ENCODE assay signal across 19 cellular contexts in the genomic region with DNA sequence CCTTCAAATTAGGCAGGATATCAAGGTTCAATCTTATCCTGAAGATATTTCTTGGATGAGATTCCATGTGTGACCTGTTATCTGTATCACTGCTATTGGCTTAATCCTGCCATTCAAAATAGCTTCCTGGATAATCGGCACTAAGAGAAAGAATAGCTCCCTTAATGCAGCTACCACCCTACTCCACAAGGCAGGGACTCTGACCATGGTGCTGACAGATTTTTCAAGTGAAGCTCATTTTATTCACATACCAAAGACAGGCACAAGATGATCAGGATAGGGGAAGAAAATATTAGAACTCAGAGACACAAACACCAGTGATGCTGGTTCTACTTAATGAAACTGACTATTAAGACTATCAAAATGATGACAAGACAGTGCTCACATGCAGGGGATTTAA.
DNase-seq lines count a peak whose midpoint lies in the region; ATAC-seq, FAIRE-seq and TF ChIP-seq lines count a peak whose summit lies in the region.
"Had no signal": no experiment of that assay in that cellular context is flagged by ENCODE, and none has a peak within 500 bp of the region (broad histone marks: within the 10 kb centered on the region; RNA-seq: fewer than 3 reads in every experiment).

No MANE protein-coding gene starts in this region.

- in situ Hi-C loops in astrocyte of the spinal cord (cut with HindIII; ENCODE audit: low sequenced_read_pairs) = no loop called here

- DNase-seq in A549 (ENCODE audit: low read depth in 1 of 2, low spot score in 1 of 2) (no peak), HFFc6 (peak; percentile 16), astrocyte of the spinal cord (ENCODE audit: low read depth, low spot score) (peak; percentile 35), foreskin fibroblast (peak; percentile 2 to 19), SHP77 treated with DMSO at 0.1 percent for 48 hours (lab: John Stamatoyannopoulos, UW) (no peak), RWPE1 (ENCODE audit: low spot score) (no peak), NCI-H774 (lab: John Stamatoyannopoulos, UW) (no peak), kidney tubule cell (ENCODE audit: low spot score) (no peak)
- DNase-seq: activated CD4-positive, CD25-positive, alpha-beta regulatory T cell treated with anti-CD3 and anti-CD28 coated beads, Interleukin-2, amount 50 U/mL, for 72 hours; activated CD8-positive, alpha-beta memory T cell treated with anti-CD3 and anti-CD28 coated beads, Interleukin-2, amount 10 ng/mL, durations not matched to agents 7 days and 5 days; activated naive CD4-positive, alpha-beta T cell; CD8-positive, alpha-beta memory T cell; DND-41; NCI-H345; SHP77; uterus had no signal

- peaks cover 6% of the 10 kb centered on the region; the same call in 1 of the 2 replicates for H3K36me3 Mint-ChIP-seq in HFFc6 (ENCODE audit: low read depth)

- TF ChIP-seq CTCF in A549 (IDR thresholded peaks at IDR 0.05) (no peak), HFFc6 (IDR thresholded peaks at IDR 0.05) (no peak), astrocyte of the spinal cord (IDR thresholded peaks at IDR 0.05; ENCODE audit: low read depth, low read length) (no peak), foreskin fibroblast (IDR thresholded peaks at IDR 0.05; ENCODE audit: low read depth, low read length) (no peak), RWPE1 (conservative IDR thresholded peaks at IDR 0.05; ENCODE audit: low read depth) (no peak)

- H3K4me1 ChIP-seq in A549 = no peaks in the 10 kb centered on the region
- H3K4me1 ChIP-seq: breast epithelium, uterus had no signal

- H3K4me3 Mint-ChIP-seq in HFFc6 = no peak overlapping the region
- H3K4me3 Mint-ChIP-seq: activated CD8-positive, alpha-beta memory T cell treated with anti-CD3 and anti-CD28 coated beads, Interleukin-2, amount 10 ng/mL, durations not matched to agents 7 days and 5 days; CD8-positive, alpha-beta memory T cell; nephron; T-helper 2 cell treated with Interferon-gamma antibody and Interleukin-4, amounts not matched to agents 5 μg/mL and 100 μg/mL, for 36 hours had no signal

- CTCF ChIA-PET in A549 (lab: Yijun Ruan, JAX) = interaction anchor here (1.0 kb wide), 1 partner anchor 564 kb away, joined by 3 read pairs; no protein-coding TSS in a partner anchor
- CTCF ChIA-PET in RWPE1 (lab: Yijun Ruan, JAX) = interaction anchor here (0.5 to 0.9 kb wide), 2 partner anchors 10 to 563 kb away, joined by 3 to 4 read pairs; no protein-coding TSS in a partner anchor

- H3K4me1 Mint-ChIP-seq in HFFc6 (ENCODE audit: low read depth) = no peaks in the 10 kb centered on the region
- H3K4me1 Mint-ChIP-seq: activated CD8-positive, alpha-beta memory T cell treated with anti-CD3 and anti-CD28 coated beads, Interleukin-2, amount 10 ng/mL, durations not matched to agents 7 days and 5 days; CD8-positive, alpha-beta memory T cell; nephron had no signal

- TF ChIP-seq RAD21 in A549 (conservative IDR thresholded peaks at IDR 0.05 in 1 of 2, IDR thresholded peaks at IDR 0.05 in 1 of 2) = no peak

- no peaks in the 10 kb centered on the region for H3K9me3 Mint-ChIP-seq in HFFc6
- H3K9me3 Mint-ChIP-seq: CD8-positive, alpha-beta memory T cell; nephron; T-helper 2 cell treated with Interferon-gamma antibody and Interleukin-4, amounts not matched to agents 5 μg/mL and 100 μg/mL, for 36 hours had no signal

- no peak for TF ChIP-seq EP300 in A549 (IDR thresholded peaks at IDR 0.05)

- no peak for FAIRE-seq in A549 (lab: Jason Lieb, UNC)

- H3K4me3 ChIP-seq in A549 = no peak overlapping the region
- no peak overlapping the region for H3K4me3 ChIP-seq in astrocyte of the spinal cord (ENCODE audit: low read depth, low read length)
- no peak overlapping the region for H3K4me3 ChIP-seq in foreskin fibroblast (ENCODE audit: low read depth in 1 of 2, low read length in 2 of 2)
- H3K4me3 ChIP-seq: breast epithelium, uterus had no signal

- H3K27ac ChIP-seq in A549 (no peak overlapping the region), RWPE1 (no peak overlapping the region)
- H3K27ac ChIP-seq: breast epithelium, uterus had no signal

- H3K4me2 ChIP-seq in A549 = no peak overlapping the region

- 100% methylated on average over 1 of the region's 1 CpG for WGBS in A549 (ENCODE audit: missing lambda C conversion rate)

- no peak for ATAC-seq in A549
- ATAC-seq: activated CD8-positive, alpha-beta memory T cell treated with anti-CD3 and anti-CD28 coated beads, Interleukin-2, amount 10 ng/mL, durations not matched to agents 7 days and 5 days had no signal

- POLR2A ChIA-PET in A549 (lab: Yijun Ruan, JAX) = no interaction called here
- POLR2A ChIA-PET in RWPE1 (lab: Yijun Ruan, JAX; ENCODE audit: low non-redundant PET) = no interaction called here

- H3K27me3 Mint-ChIP-seq in HFFc6 (ENCODE audit: insufficient read depth) = no peaks in the 10 kb centered on the region
- H3K27me3 Mint-ChIP-seq: activated CD8-positive, alpha-beta memory T cell treated with anti-CD3 and anti-CD28 coated beads, Interleukin-2, amount 10 ng/mL, durations not matched to agents 7 days and 5 days; CD8-positive, alpha-beta memory T cell had no signal

- H3K27ac Mint-ChIP-seq in HFFc6 = no peak overlapping the region
- H3K27ac Mint-ChIP-seq: activated CD8-positive, alpha-beta memory T cell treated with anti-CD3 and anti-CD28 coated beads, Interleukin-2, amount 10 ng/mL, durations not matched to agents 7 days and 5 days; nephron; T-helper 2 cell treated with Interferon-gamma antibody and Interleukin-4, amounts not matched to agents 5 μg/mL and 100 μg/mL, for 36 hours had no signal

- no peak for TF ChIP-seq POLR2A in A549 (IDR thresholded peaks at IDR 0.05; ENCODE audit: low read length)

- H3K9me3 ChIP-seq in A549 = no peaks in the 10 kb centered on the region
- H3K9me3 ChIP-seq: breast epithelium, uterus had no signal

TF ChIP-seq in A549, 52 proteins besides CTCF, POLR2A, EP300 and RAD21:
- TF ChIP-seq RFX5 (IDR thresholded peaks at IDR 0.05) (no peak), REST (IDR thresholded peaks at IDR 0.05) (peak; percentile 49; the same call in 1 of the 2 replicates), JUNB (IDR thresholded peaks at IDR 0.05) (no peak), MYC (IDR thresholded peaks at IDR 0.05; ENCODE audit: borderline replicate concordance, low read length) (no peak)

Comparison
In these comparisons a context has a peak if more than half of its experiments do, and no peak if none do; other contexts are left out.
1. DNase-seq: peak in HFFc6 (single experiment), astrocyte of the spinal cord (single experiment) and foreskin fibroblast (2 of 2); none in A549 (0 of 2), SHP77 treated with DMSO at 0.1 percent for 48 hours (single experiment), RWPE1 (single experiment), NCI-H774 (single experiment) and kidney tubule cell (single experiment).